ENCODE assay signal across 1 cellular context in genomic region chr4:128292349-128292748, GRCh38.
TF ChIP-seq lines count a peak whose summit lies in the region.

No MANE protein-coding gene starts in this region.

TF ChIP-seq in IMR-90, 13 proteins besides CTCF, POLR2A, EP300 and RAD21:
- TF ChIP-seq CHD1 (IDR thresholded peaks at IDR 0.05; ENCODE audit: low read depth, low read length) (no peak), RCOR1 (IDR thresholded peaks at IDR 0.05; ENCODE audit: insufficient replicate concordance, low read length) (no peak), USF2 (IDR thresholded peaks at IDR 0.05; ENCODE audit: low read depth, low read length) (no peak), RFX5 (IDR thresholded peaks at IDR 0.05; ENCODE audit: low read depth, low read length) (no peak), MXI1 (IDR thresholded peaks at IDR 0.05; ENCODE audit: borderline replicate concordance, low read depth, low read length) (no peak)
